21 cellular contexts compared by ENCODE assay signal in genomic region chr2:175853110-175853509, GRCh38.
A peak's percentile ranks its signal among the peaks of the same experiment; 100 is the strongest.
DNase-seq lines count a peak whose midpoint lies in the region; ATAC-seq and TF ChIP-seq lines count a peak whose summit lies in the region.
"Had no signal": no experiment of that assay in that cellular context is flagged by ENCODE, and none has a peak within 500 bp of the region (broad histone marks: within the 10 kb centered on the region; RNA-seq: fewer than 3 reads in every experiment).

No MANE protein-coding gene starts in this region.

- no peaks in the 10 kb centered on the region for H3K9me3 ChIP-seq in spleen
- H3K9me3 ChIP-seq: neutrophil, Peyer's patch had no signal

- H3K9me3 Mint-ChIP-seq in neural crest cell: peaks cover 6% of the 10 kb centered on the region
- peaks cover 3% of the 10 kb centered on the region for H3K9me3 Mint-ChIP-seq in progenitor cell of endocrine pancreas (ENCODE audit: low read depth)
- H3K9me3 Mint-ChIP-seq: activated CD4-positive, alpha-beta T cell treated with anti-CD3 and anti-CD28 coated beads, Interleukin-2, amount 10 ng/mL, durations not matched to agents 7 days and 5 days; T-helper 1 cell treated with Interleukin-12 subunit alpha and Interleukin-12 subunit beta and Interleukin-4 antibody, amounts not matched to agents 30 μg/mL and 1 μg/mL, for 36 hours had no signal

- no peak for ATAC-seq in HG02973 (IDR thresholded peaks at IDR 0.05; ENCODE audit: unreplicated experiment)
- ATAC-seq: activated CD8-positive, alpha-beta memory T cell treated with anti-CD3 and anti-CD28 coated beads, Interleukin-2, amount 10 ng/mL, durations not matched to agents 7 days and 5 days; activated naive CD4-positive, alpha-beta T cell treated with anti-CD3 and anti-CD28 coated beads, Interleukin-2, amount 50 U/mL, for 72 hours; activated T-helper 17 cell treated with anti-CD3 and anti-CD28 coated beads, Interleukin-2, amount 50 U/mL, for 72 hours; foreskin keratinocyte; left ventricle myocardium superior had no signal

- H3K36me3 ChIP-seq in spleen: no peaks in the 10 kb centered on the region
- H3K36me3 ChIP-seq: neutrophil, Peyer's patch had no signal

- H3K27ac Mint-ChIP-seq in neural crest cell (ENCODE audit: unreplicated experiment) (peak overlapping the region; percentile 70), progenitor cell of endocrine pancreas (no peak overlapping the region)
- H3K27ac Mint-ChIP-seq: activated CD4-positive, alpha-beta T cell treated with anti-CD3 and anti-CD28 coated beads, Interleukin-2, amount 10 ng/mL, durations not matched to agents 7 days and 5 days; activated CD8-positive, alpha-beta memory T cell treated with anti-CD3 and anti-CD28 coated beads, Interleukin-2, amount 10 ng/mL, durations not matched to agents 7 days and 5 days; activated naive CD4-positive, alpha-beta T cell treated with anti-CD3 and anti-CD28 coated beads, Interleukin-2, amount 50 U/mL, for 72 hours; activated T-helper 17 cell treated with anti-CD3 and anti-CD28 coated beads, Interleukin-2, amount 50 U/mL, for 72 hours; T-helper 1 cell treated with Interleukin-12 subunit alpha and Interleukin-12 subunit beta and Interleukin-4 antibody, amounts not matched to agents 30 μg/mL and 1 μg/mL, for 36 hours had no signal

- H3K4me1 Mint-ChIP-seq in neural crest cell: peaks cover 19% of the 10 kb centered on the region
- H3K4me1 Mint-ChIP-seq in progenitor cell of endocrine pancreas (ENCODE audit: low read depth): peaks cover 15% of the 10 kb centered on the region
- H3K4me1 Mint-ChIP-seq: activated CD4-positive, alpha-beta T cell treated with anti-CD3 and anti-CD28 coated beads, Interleukin-2, amount 10 ng/mL, durations not matched to agents 7 days and 5 days; activated CD8-positive, alpha-beta memory T cell treated with anti-CD3 and anti-CD28 coated beads, Interleukin-2, amount 10 ng/mL, durations not matched to agents 7 days and 5 days; activated T-helper 17 cell treated with anti-CD3 and anti-CD28 coated beads, Interleukin-2, amount 50 U/mL, for 72 hours had no signal

- H3K27me3 Mint-ChIP-seq in neural crest cell (ENCODE audit: low read depth) (no peaks in the 10 kb centered on the region), progenitor cell of endocrine pancreas (peaks cover 2% of the 10 kb centered on the region)

- WGBS in spleen, 5 donors: 89 to 95% (median 92%) methylated on average over 3 of the region's 3 CpGs

- H3K4me3 Mint-ChIP-seq in neural crest cell: no peak overlapping the region
- H3K4me3 Mint-ChIP-seq in progenitor cell of endocrine pancreas (ENCODE audit: low read depth): no peak overlapping the region
- H3K4me3 Mint-ChIP-seq: activated CD4-positive, alpha-beta T cell treated with anti-CD3 and anti-CD28 coated beads, Interleukin-2, amount 10 ng/mL, durations not matched to agents 7 days and 5 days; activated CD8-positive, alpha-beta memory T cell treated with anti-CD3 and anti-CD28 coated beads, Interleukin-2, amount 10 ng/mL, durations not matched to agents 7 days and 5 days; activated T-helper 17 cell treated with anti-CD3 and anti-CD28 coated beads, Interleukin-2, amount 50 U/mL, for 72 hours; T-helper 1 cell treated with Interleukin-12 subunit alpha and Interleukin-12 subunit beta and Interleukin-4 antibody, amounts not matched to agents 30 μg/mL and 1 μg/mL, for 36 hours had no signal

- H3K36me3 Mint-ChIP-seq in neural crest cell (ENCODE audit: low read depth) (no peaks in the 10 kb centered on the region), progenitor cell of endocrine pancreas (ENCODE audit: insufficient read depth) (no peaks in the 10 kb centered on the region)
- H3K36me3 Mint-ChIP-seq: activated CD8-positive, alpha-beta memory T cell treated with anti-CD3 and anti-CD28 coated beads, Interleukin-2, amount 10 ng/mL, durations not matched to agents 7 days and 5 days; activated naive CD4-positive, alpha-beta T cell treated with anti-CD3 and anti-CD28 coated beads, Interleukin-2, amount 50 U/mL, for 72 hours had no signal

- DNase-seq in NCI-H1092 treated with DMSO at 0.1 percent for 48 hours (lab: John Stamatoyannopoulos, UW) (peak; percentile 26), NCI-H1092 (lab: John Stamatoyannopoulos, UW) (no peak), NCI-H1694 (lab: John Stamatoyannopoulos, UW) (peak; percentile 89), astrocyte of the hippocampus (ENCODE audit: low read depth, low spot score) (peak; percentile 14), neural crest cell (ENCODE audit: low read depth, low spot score) (no peak), progenitor cell of endocrine pancreas (ENCODE audit: low spot score, unreplicated experiment) (no peak), spleen (no peak)
- DNase-seq: activated CD4-positive, alpha-beta T cell treated with anti-CD3 and anti-CD28 coated beads, Interleukin-2, amount 10 ng/mL, durations not matched to agents 7 days and 5 days; activated CD8-positive, alpha-beta memory T cell treated with anti-CD3 and anti-CD28 coated beads, Interleukin-2, amount 10 ng/mL, durations not matched to agents 7 days and 5 days; aorta; foreskin keratinocyte; hippocampal formation; left ventricle myocardium superior; NCI-H1436; Peyer's patch had no signal

- TF ChIP-seq POLR2A in spleen (IDR thresholded peaks at IDR 0.05): no peak

- H3K27me3 ChIP-seq in spleen (replicated peaks in 1 of 7): no peaks in the 10 kb centered on the region
- H3K27me3 ChIP-seq: foreskin keratinocyte, neutrophil, Peyer's patch had no signal

- no peak overlapping the region for H3K27ac ChIP-seq in spleen
- H3K27ac ChIP-seq: 22Rv1, foreskin keratinocyte, neutrophil, Peyer's patch had no signal

- no peak overlapping the region for H3K4me3 ChIP-seq in spleen
- H3K4me3 ChIP-seq: Peyer's patch had no signal

- H3K4me1 ChIP-seq in spleen: no peaks in the 10 kb centered on the region

- TF ChIP-seq CTCF in neural crest cell (conservative IDR thresholded peaks at IDR 0.05): no peak
- no peak for TF ChIP-seq CTCF in progenitor cell of endocrine pancreas (IDR thresholded peaks at IDR 0.05; ENCODE audit: unreplicated experiment)
- TF ChIP-seq CTCF in spleen (IDR thresholded peaks at IDR 0.05 in 8 of 11, conservative IDR thresholded peaks at IDR 0.05 in 3 of 11): no peak

- intact Hi-C loops in spleen (cut with DNase I; ENCODE audit: low total_unique reads): no loop called here

Comparison
In these comparisons a context has a peak if more than half of its experiments do, and no peak if none do; other contexts are left out.
1. DNase-seq: peak in NCI-H1092 treated with DMSO at 0.1 percent for 48 hours (single experiment), NCI-H1694 (single experiment) and astrocyte of the hippocampus (single experiment); none in NCI-H1092 (single experiment), neural crest cell (single experiment), progenitor cell of endocrine pancreas (single experiment) and spleen (single experiment).